Comparison of ENCODE assay signal across 12 cellular contexts in the genomic region with DNA sequence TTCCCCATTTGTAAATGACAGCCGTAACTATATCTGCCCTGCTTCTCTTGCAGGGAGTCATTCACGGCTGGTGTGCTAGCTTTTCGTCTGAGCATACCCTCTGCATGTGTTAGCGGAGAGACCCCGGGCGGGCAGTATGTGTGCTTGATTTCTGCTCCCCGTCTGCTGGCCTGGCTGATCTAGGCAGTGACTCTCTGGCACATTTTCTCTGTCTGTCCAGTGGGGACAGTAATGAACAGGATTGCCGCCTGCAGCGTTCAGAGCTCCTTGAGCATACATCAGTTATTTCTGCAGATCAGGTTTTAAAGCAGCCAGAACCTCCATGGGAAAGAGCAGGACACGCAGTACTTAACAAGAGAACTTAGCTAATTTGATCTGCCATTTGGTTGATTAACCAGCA.
A peak's percentile ranks its signal among the peaks of the same experiment; 100 is the strongest.
DNase-seq lines count a peak whose midpoint lies in the region; ATAC-seq and TF ChIP-seq lines count a peak whose summit lies in the region.
"Had no signal": no experiment of that assay in that cellular context is flagged by ENCODE, and none has a peak within 500 bp of the region (broad histone marks: within the 10 kb centered on the region; RNA-seq: fewer than 3 reads in every experiment).

No MANE protein-coding gene starts in this region.

- ATAC-seq in activated CD4-positive, alpha-beta T cell treated with anti-CD3 and anti-CD28 coated beads for 36 hours = no peak
- no peak for ATAC-seq in psoas muscle
- ATAC-seq: effector memory CD8-positive, alpha-beta T cell; gastrocnemius medialis had no signal

- WGBS in psoas muscle, 3 donors = 53 to 81% (median 67%) methylated on average over 10 of the region's 10 CpGs

- H3K4me1 Mint-ChIP-seq in activated CD4-positive, alpha-beta T cell treated with anti-CD3 and anti-CD28 coated beads for 36 hours = peaks cover 95% of the 10 kb centered on the region
- peaks cover 81% of the 10 kb centered on the region for H3K4me1 Mint-ChIP-seq in activated naive CD8-positive, alpha-beta T cell treated with anti-CD3 and anti-CD28 coated beads for 36 hours

- TF ChIP-seq CTCF in neutrophil (IDR thresholded peaks at IDR 0.05) (no peak), psoas muscle (IDR thresholded peaks at IDR 0.05) (no peak), ascending aorta (IDR thresholded peaks at IDR 0.05) (no peak)

- DNase-seq in activated CD4-positive, alpha-beta T cell treated with anti-CD3 and anti-CD28 coated beads for 36 hours = no peak
- no peak for DNase-seq in activated CD4-positive, alpha-beta T cell treated with anti-CD3 and anti-CD28 coated beads for 48 hours
- DNase-seq in HEK293T (ENCODE audit: extremely low spot score) (peak; percentile 18), psoas muscle (no peak), AG08396 (ENCODE audit: low spot score) (no peak), ascending aorta (ENCODE audit: low spot score in 2 of 2) (no peak)
- DNase-seq in activated naive CD8-positive, alpha-beta T cell treated with anti-CD3 and anti-CD28 coated beads for 36 hours = no peak
- DNase-seq: effector memory CD8-positive, alpha-beta T cell; gastrocnemius medialis; NCI-H2081; upper lobe of left lung had no signal

- no peaks in the 10 kb centered on the region for H3K27me3 ChIP-seq in neutrophil
- no peaks in the 10 kb centered on the region for H3K27me3 ChIP-seq in psoas muscle (ENCODE audit: insufficient read depth in 3 of 3, low read length in 2 of 3)
- no peaks in the 10 kb centered on the region for H3K27me3 ChIP-seq in ascending aorta
- H3K27me3 ChIP-seq: gastrocnemius medialis, upper lobe of left lung had no signal

- H3K4me1 ChIP-seq in neutrophil (ENCODE audit: control insufficient read depth in 1 of 2, insufficient read depth in 1 of 2, low read depth in 1 of 2, low read length in 1 of 2) (peaks cover 15 to 18% of the 10 kb centered on the region in 2 experiments), psoas muscle (no peaks in the 10 kb centered on the region), ascending aorta (peaks cover 0 to 4% of the 10 kb centered on the region in 2 donors)

- POLR2A ChIA-PET in activated CD4-positive, alpha-beta T cell treated with anti-CD3 and anti-CD28 coated beads for 36 hours (lab: Charles Lee) = interaction anchor here (0.5 kb wide), 1 partner anchor 180 kb away, joined by 4 read pairs; no protein-coding TSS in a partner anchor
- POLR2A ChIA-PET in HEK293T (lab: Yijun Ruan, JAX) = no interaction called here

- intact Hi-C loops in activated CD4-positive, alpha-beta T cell treated with anti-CD3 and anti-CD28 coated beads for 36 hours (cut with DNase I, micrococcal nuclease) = no loop called here
- intact Hi-C loops in psoas muscle (cut with DNase I) (no loop called here), ascending aorta (cut with DNase I) (no loop called here)

- H3K4me3 ChIP-seq in neutrophil (ENCODE audit: low read depth in 1 of 2, low read length in 1 of 2) = no peak overlapping the region
- no peak overlapping the region for H3K4me3 ChIP-seq in psoas muscle
- no peak overlapping the region for H3K4me3 ChIP-seq in ascending aorta
- H3K4me3 ChIP-seq: gastrocnemius medialis, upper lobe of left lung had no signal

- no peaks in the 10 kb centered on the region for H3K27me3 Mint-ChIP-seq in activated CD4-positive, alpha-beta T cell treated with anti-CD3 and anti-CD28 coated beads for 36 hours
- no peaks in the 10 kb centered on the region for H3K27me3 Mint-ChIP-seq in activated naive CD8-positive, alpha-beta T cell treated with anti-CD3 and anti-CD28 coated beads for 36 hours
- H3K27me3 Mint-ChIP-seq: effector memory CD8-positive, alpha-beta T cell had no signal

- no peak overlapping the region for H3K4me3 Mint-ChIP-seq in activated CD4-positive, alpha-beta T cell treated with anti-CD3 and anti-CD28 coated beads for 36 hours
- H3K4me3 Mint-ChIP-seq in activated naive CD8-positive, alpha-beta T cell treated with anti-CD3 and anti-CD28 coated beads for 36 hours = no peak overlapping the region
- H3K4me3 Mint-ChIP-seq: effector memory CD8-positive, alpha-beta T cell had no signal

- H3K27ac ChIP-seq in neutrophil (peak overlapping the region; percentile 19), psoas muscle (no peak overlapping the region), ascending aorta (no peak overlapping the region)
- H3K27ac ChIP-seq: gastrocnemius medialis, upper lobe of left lung had no signal

- H3K36me3 Mint-ChIP-seq in activated CD4-positive, alpha-beta T cell treated with anti-CD3 and anti-CD28 coated beads for 36 hours (ENCODE audit: low read depth) = peaks cover 91% of the 10 kb centered on the region
- peaks cover 81% of the 10 kb centered on the region for H3K36me3 Mint-ChIP-seq in activated naive CD8-positive, alpha-beta T cell treated with anti-CD3 and anti-CD28 coated beads for 36 hours

- H3K9me3 Mint-ChIP-seq in activated CD4-positive, alpha-beta T cell treated with anti-CD3 and anti-CD28 coated beads for 36 hours (ENCODE audit: low read depth) = no peaks in the 10 kb centered on the region
- H3K9me3 Mint-ChIP-seq in activated naive CD8-positive, alpha-beta T cell treated with anti-CD3 and anti-CD28 coated beads for 36 hours = no peaks in the 10 kb centered on the region
- H3K9me3 Mint-ChIP-seq: effector memory CD8-positive, alpha-beta T cell had no signal

- H3K9me3 ChIP-seq in neutrophil = no peaks in the 10 kb centered on the region
- H3K9me3 ChIP-seq in psoas muscle = no peaks in the 10 kb centered on the region
- no peaks in the 10 kb centered on the region for H3K9me3 ChIP-seq in ascending aorta
- H3K9me3 ChIP-seq: gastrocnemius medialis, upper lobe of left lung had no signal

- CTCF ChIA-PET in activated CD4-positive, alpha-beta T cell treated with anti-CD3 and anti-CD28 coated beads for 36 hours (lab: Charles Lee) = interaction anchor here (0.9 to 1.7 kb wide), 6 partner anchors 8 to 94 kb away, joined by 3 to 5 read pairs (median 4); no protein-coding TSS in a partner anchor
- CTCF ChIA-PET in HEK293T (lab: Yijun Ruan, JAX) = interaction anchor here (0.5 kb wide), 1 partner anchor 469 kb away, joined by 3 read pairs; no protein-coding TSS in a partner anchor

- peak overlapping the region; percentile 47 for H3K27ac Mint-ChIP-seq in activated CD4-positive, alpha-beta T cell treated with anti-CD3 and anti-CD28 coated beads for 36 hours
- H3K27ac Mint-ChIP-seq in activated naive CD8-positive, alpha-beta T cell treated with anti-CD3 and anti-CD28 coated beads for 36 hours = peak overlapping the region; percentile 52

- H3K36me3 ChIP-seq in neutrophil (peaks cover 98% of the 10 kb centered on the region), psoas muscle (ENCODE audit: insufficient read depth in 1 of 2, low read depth in 1 of 2) (peaks cover 0 to 34% of the 10 kb centered on the region in 2 donors), ascending aorta (peaks cover 15 to 26% of the 10 kb centered on the region in 2 donors)

TF ChIP-seq in HEK293T, 16 proteins besides CTCF, POLR2A, EP300 and RAD21:
- TF ChIP-seq HDGF (IDR thresholded peaks at IDR 0.05; ENCODE audit: borderline replicate concordance) = no peak
- TF ChIP-seq FOXK2 (IDR thresholded peaks at IDR 0.05) = no peak
- TF ChIP-seq, protein P1, sequence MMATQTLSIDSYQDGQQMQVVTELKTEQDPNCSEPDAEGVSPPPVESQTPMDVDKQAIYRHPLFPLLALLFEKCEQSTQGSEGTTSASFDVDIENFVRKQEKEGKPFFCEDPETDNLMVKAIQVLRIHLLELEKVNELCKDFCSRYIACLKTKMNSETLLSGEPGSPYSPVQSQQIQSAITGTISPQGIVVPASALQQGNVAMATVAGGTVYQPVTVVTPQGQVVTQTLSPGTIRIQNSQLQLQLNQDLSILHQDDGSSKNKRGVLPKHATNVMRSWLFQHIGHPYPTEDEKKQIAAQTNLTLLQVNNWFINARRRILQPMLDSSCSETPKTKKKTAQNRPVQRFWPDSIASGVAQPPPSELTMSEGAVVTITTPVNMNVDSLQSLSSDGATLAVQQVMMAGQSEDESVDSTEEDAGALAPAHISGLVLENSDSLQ (IDR thresholded peaks at IDR 0.05) = no peak
- no peak for TF ChIP-seq FOXM1 (IDR thresholded peaks at IDR 0.05; ENCODE audit: borderline replicate concordance)
- TF ChIP-seq NFRKB (IDR thresholded peaks at IDR 0.05) = no peak
- no peak for TF ChIP-seq CTBP1 (IDR thresholded peaks at IDR 0.05; ENCODE audit: borderline replicate concordance)
- no peak for TF ChIP-seq SP1 (IDR thresholded peaks at IDR 0.05)
- no peak for TF ChIP-seq SUZ12 (IDR thresholded peaks at IDR 0.05)
- no peak for TF ChIP-seq L3MBTL2 (conservative IDR thresholded peaks at IDR 0.05)
- TF ChIP-seq LEF1 (IDR thresholded peaks at IDR 0.05; ENCODE audit: borderline replicate concordance) = no peak
- TF ChIP-seq ELF4 (IDR thresholded peaks at IDR 0.05) = no peak
- no peak for TF ChIP-seq ZNF384 (IDR thresholded peaks at IDR 0.05)
- TF ChIP-seq TARDBP (IDR thresholded peaks at IDR 0.05) = no peak
- TF ChIP-seq BHLHE40 (IDR thresholded peaks at IDR 0.05; ENCODE audit: borderline replicate concordance) = no peak
